ENCODE assay signal across 24 cellular contexts in the genomic region with DNA sequence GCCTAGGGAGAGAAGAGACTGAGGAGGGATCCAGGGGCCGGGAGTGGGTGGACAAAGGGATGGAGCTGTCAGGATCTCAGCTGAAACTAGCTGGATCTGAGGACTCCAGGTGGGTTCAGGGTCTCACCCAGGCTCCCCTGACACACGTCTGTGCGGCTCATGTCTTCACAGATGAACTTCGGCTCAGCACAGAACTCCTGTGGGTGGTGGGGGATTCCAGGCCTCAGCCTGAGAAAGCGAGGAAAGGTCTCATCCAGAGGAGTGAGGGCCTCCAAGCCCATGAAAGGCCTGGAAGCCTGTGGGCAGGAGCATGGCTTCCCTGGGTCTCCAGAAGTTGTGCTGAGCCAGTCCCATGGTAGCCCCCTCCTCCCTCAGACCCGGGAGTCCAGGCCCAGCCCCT. TPM values are rescaled to one million over a fixed set of nuclear protein-coding genes. Genes with fewer than 3 reads are reported as not detected.
A peak's percentile ranks its signal among the peaks of the same experiment; 100 is the strongest.
DNase-seq lines count a peak whose midpoint lies in the region; ATAC-seq, FAIRE-seq and TF ChIP-seq lines count a peak whose summit lies in the region.
"Had no signal": no experiment of that assay in that cellular context is flagged by ENCODE, and none has a peak within 500 bp of the region (broad histone marks: within the 10 kb centered on the region; RNA-seq: fewer than 3 reads in every experiment).

No MANE protein-coding gene starts in this region.

- no peak for TF ChIP-seq EP300 in A549 (IDR thresholded peaks at IDR 0.05)

- peak overlapping the region; percentile 47 for H3K27ac Mint-ChIP-seq in T-helper 17 cell

- peaks cover under 1% of the 10 kb centered on the region for H3K36me3 Mint-ChIP-seq in T-helper 17 cell (ENCODE audit: low read depth)

- no peaks in the 10 kb centered on the region for H3K27me3 Mint-ChIP-seq in T-helper 17 cell

- FAIRE-seq in A549 (lab: Jason Lieb, UNC): no peak
- FAIRE-seq: G401.6, GM19239 had no signal

- H3K4me3 ChIP-seq in A549 (no peak overlapping the region), lower lobe of right lung (no peak overlapping the region), uterus (no peak overlapping the region)
- H3K4me3 ChIP-seq: SK-N-MC had no signal

- peaks cover 4% of the 10 kb centered on the region; the same call in 1 of the 3 replicates for H3K4me1 ChIP-seq in A549
- H3K4me1 ChIP-seq in lower lobe of right lung: no peaks in the 10 kb centered on the region
- H3K4me1 ChIP-seq in uterus: no peaks in the 10 kb centered on the region

- H3K27me3 ChIP-seq in lower lobe of right lung (ENCODE audit: low read depth) (no peaks in the 10 kb centered on the region), uterus (no peaks in the 10 kb centered on the region)

- no peak for DNase-seq in A549 (ENCODE audit: low read depth in 1 of 2, low spot score in 1 of 2)
- DNase-seq in EH (ENCODE audit: low read depth): peak; percentile 6
- DNase-seq in T-helper 17 cell: no peak
- peak; percentile 14 for DNase-seq in lower lobe of right lung
- no peak for DNase-seq in germinal center (ENCODE audit: low spot score)
- DNase-seq in activated CD8-positive, alpha-beta memory T cell treated with anti-CD3 and anti-CD28 coated beads for 24 hours: no peak
- DNase-seq in uterus: no peak
- DNase-seq in stimulated activated CD4-positive, alpha-beta T cell treated with anti-CD3 and anti-CD28 coated beads, Interleukin-4, amount 100 ng/mL, for 1 hour: no peak
- DNase-seq: AML-193, DMS79 treated with DMSO at 0.1 percent for 48 hours, GOT3, KG1, MV-4-11, NCI-H187, NCI-H2107, NCI-H2227 treated with DMSO at 0.1 percent for 48 hours, NCI-H510A treated with DMSO at 0.1 percent for 48 hours, NCI-H82, OCI-M1, SHP77 had no signal

- no peak for TF ChIP-seq CTCF in A549 (IDR thresholded peaks at IDR 0.05)
- TF ChIP-seq CTCF in lower lobe of right lung (IDR thresholded peaks at IDR 0.05): no peak
- TF ChIP-seq CTCF in uterus (IDR thresholded peaks at IDR 0.05): no peak

- no peaks in the 10 kb centered on the region for H3K36me3 ChIP-seq in lower lobe of right lung
- no peaks in the 10 kb centered on the region for H3K36me3 ChIP-seq in uterus

- POLR2A ChIA-PET in A549 (lab: Yijun Ruan, JAX): interaction anchor here (0.6 to 1.2 kb wide), 4 partner anchors 40 to 340 kb away, joined by 3 to 4 read pairs (median 4); a partner anchor contains a TSS

- peaks cover 19% of the 10 kb centered on the region for H3K4me1 Mint-ChIP-seq in T-helper 17 cell

- TF ChIP-seq RAD21 in A549 (conservative IDR thresholded peaks at IDR 0.05 in 1 of 2, IDR thresholded peaks at IDR 0.05 in 1 of 2): no peak

- no peak overlapping the region for H3K4me3 Mint-ChIP-seq in T-helper 17 cell

- no peaks in the 10 kb centered on the region for H3K9me3 ChIP-seq in A549
- H3K9me3 ChIP-seq in T-helper 17 cell (ENCODE audit: control insufficient read depth, low read length, poor library complexity, severe bottlenecking): no peaks in the 10 kb centered on the region
- H3K9me3 ChIP-seq in lower lobe of right lung: no peaks in the 10 kb centered on the region
- no peaks in the 10 kb centered on the region for H3K9me3 ChIP-seq in uterus

- ATAC-seq in A549 (peak; percentile 2 to 28; a peak in 2 of 6 replicates), T-helper 17 cell (no peak), lower lobe of right lung (no peak)

- H3K27ac ChIP-seq in A549 (peak overlapping the region in 1 of 2 experiments; percentile 45; a peak in 2 of 6 replicates), lower lobe of right lung (no peak overlapping the region), uterus (no peak overlapping the region)
- H3K27ac ChIP-seq: C4-2B, SK-N-MC had no signal

- H3K4me2 ChIP-seq in A549: no peak overlapping the region

- intact Hi-C loops in lower lobe of right lung (cut with DNase I): no loop called here
- intact Hi-C loops in uterus (cut with DNase I; ENCODE audit: low total_unique reads): no loop called here

- 89% methylated on average over 6 of the region's 6 CpGs for WGBS in A549 (ENCODE audit: missing lambda C conversion rate)

- TF ChIP-seq POLR2A in A549 (IDR thresholded peaks at IDR 0.05; ENCODE audit: low read length): no peak
- TF ChIP-seq POLR2A in uterus (IDR thresholded peaks at IDR 0.05): no peak

- CTCF ChIA-PET in A549 (lab: Yijun Ruan, JAX): interaction anchor here (1.0 to 3.1 kb wide), 4 partner anchors 9 to 145 kb away, joined by 3 to 12 read pairs (median 7); no protein-coding TSS in a partner anchor

TF ChIP-seq in A549, 52 proteins besides CTCF, POLR2A, EP300 and RAD21:
- TF ChIP-seq HOXB5 (CRISPR knock-in tag; IDR thresholded peaks at IDR 0.05) (no peak), NR3C1 (IDR thresholded peaks at IDR 0.05) (no peak), NFE2L2 (conservative IDR thresholded peaks at IDR 0.05; ENCODE audit: low read length) (no peak), ESRRA (IDR thresholded peaks at IDR 0.05; ENCODE audit: borderline replicate concordance, low read length) (no peak), RNF2 (IDR thresholded peaks at IDR 0.05; ENCODE audit: borderline replicate concordance, low read depth) (no peak), CHD2 (IDR thresholded peaks at IDR 0.05; ENCODE audit: low read length, partially characterized antibody) (no peak), SREBF2 (IDR thresholded peaks at IDR 0.05) (no peak)
- TF ChIP-seq, protein P1, sequence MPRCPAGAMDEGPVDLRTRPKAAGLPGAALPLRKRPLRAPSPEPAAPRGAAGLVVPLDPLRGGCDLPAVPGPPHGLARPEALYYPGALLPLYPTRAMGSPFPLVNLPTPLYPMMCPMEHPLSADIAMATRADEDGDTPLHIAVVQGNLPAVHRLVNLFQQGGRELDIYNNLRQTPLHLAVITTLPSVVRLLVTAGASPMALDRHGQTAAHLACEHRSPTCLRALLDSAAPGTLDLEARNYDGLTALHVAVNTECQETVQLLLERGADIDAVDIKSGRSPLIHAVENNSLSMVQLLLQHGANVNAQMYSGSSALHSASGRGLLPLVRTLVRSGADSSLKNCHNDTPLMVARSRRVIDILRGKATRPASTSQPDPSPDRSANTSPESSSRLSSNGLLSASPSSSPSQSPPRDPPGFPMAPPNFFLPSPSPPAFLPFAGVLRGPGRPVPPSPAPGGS (IDR thresholded peaks at IDR 0.05): no peak
- TF ChIP-seq, protein P2, sequence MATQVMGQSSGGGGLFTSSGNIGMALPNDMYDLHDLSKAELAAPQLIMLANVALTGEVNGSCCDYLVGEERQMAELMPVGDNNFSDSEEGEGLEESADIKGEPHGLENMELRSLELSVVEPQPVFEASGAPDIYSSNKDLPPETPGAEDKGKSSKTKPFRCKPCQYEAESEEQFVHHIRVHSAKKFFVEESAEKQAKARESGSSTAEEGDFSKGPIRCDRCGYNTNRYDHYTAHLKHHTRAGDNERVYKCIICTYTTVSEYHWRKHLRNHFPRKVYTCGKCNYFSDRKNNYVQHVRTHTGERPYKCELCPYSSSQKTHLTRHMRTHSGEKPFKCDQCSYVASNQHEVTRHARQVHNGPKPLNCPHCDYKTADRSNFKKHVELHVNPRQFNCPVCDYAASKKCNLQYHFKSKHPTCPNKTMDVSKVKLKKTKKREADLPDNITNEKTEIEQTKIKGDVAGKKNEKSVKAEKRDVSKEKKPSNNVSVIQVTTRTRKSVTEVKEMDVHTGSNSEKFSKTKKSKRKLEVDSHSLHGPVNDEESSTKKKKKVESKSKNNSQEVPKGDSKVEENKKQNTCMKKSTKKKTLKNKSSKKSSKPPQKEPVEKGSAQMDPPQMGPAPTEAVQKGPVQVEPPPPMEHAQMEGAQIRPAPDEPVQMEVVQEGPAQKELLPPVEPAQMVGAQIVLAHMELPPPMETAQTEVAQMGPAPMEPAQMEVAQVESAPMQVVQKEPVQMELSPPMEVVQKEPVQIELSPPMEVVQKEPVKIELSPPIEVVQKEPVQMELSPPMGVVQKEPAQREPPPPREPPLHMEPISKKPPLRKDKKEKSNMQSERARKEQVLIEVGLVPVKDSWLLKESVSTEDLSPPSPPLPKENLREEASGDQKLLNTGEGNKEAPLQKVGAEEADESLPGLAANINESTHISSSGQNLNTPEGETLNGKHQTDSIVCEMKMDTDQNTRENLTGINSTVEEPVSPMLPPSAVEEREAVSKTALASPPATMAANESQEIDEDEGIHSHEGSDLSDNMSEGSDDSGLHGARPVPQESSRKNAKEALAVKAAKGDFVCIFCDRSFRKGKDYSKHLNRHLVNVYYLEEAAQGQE (IDR thresholded peaks at IDR 0.05): no peak
- TF ChIP-seq, protein P3, sequence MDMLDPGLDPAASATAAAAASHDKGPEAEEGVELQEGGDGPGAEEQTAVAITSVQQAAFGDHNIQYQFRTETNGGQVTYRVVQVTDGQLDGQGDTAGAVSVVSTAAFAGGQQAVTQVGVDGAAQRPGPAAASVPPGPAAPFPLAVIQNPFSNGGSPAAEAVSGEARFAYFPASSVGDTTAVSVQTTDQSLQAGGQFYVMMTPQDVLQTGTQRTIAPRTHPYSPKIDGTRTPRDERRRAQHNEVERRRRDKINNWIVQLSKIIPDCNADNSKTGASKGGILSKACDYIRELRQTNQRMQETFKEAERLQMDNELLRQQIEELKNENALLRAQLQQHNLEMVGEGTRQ (IDR thresholded peaks at IDR 0.05): no peak

RNA-seq across cellular contexts. Expression of a gene that starts 1.4 kb away (rescaled TPM):
- polyA plus RNA-seq in A549 (2011; rRNA removed) (10.0 and 12.3 TPM in 2 replicates), A549 (2017; fragmentation: RNase III; extraction: RNeasy Plus Mini Kit Qiagen cat#74134 plus additional on column Dnase treatment) (8.6 to 11.7 TPM (median 11.0 TPM) in 3 replicates)
- 10.0 and 10.2 TPM in 2 replicates for polyA plus RNA-seq in A549 (2012; cell fraction: cytosol; rRNA removed)
- polyA plus RNA-seq in A549 (2012; cell fraction: nucleus; rRNA removed): 33.2 and 34.8 TPM in 2 replicates
- 3.2 and 7.1 TPM in 2 replicates for polyA minus RNA-seq in A549 (2011; rRNA and poly(A)+ RNA removed)
- total RNA-seq in T-helper 17 cell (1 to 10 TPM; 6.8 to 9.0 TPM), lower lobe of right lung (18.2 TPM), uterus (1 to 10 TPM in 2 of 4 donors, under 1 TPM in 1, not detected in 1; 0.83 to 8.4 (median 8.2) TPM)

RNA-seq across cellular contexts. Expression of a gene that starts 30.4 kb away (rescaled TPM):
- polyA plus RNA-seq in A549 (2011; rRNA removed): not detected in 2 replicates
- polyA plus RNA-seq in A549 (2012; cell fraction: cytosol; rRNA removed): 0.19 TPM in 1 of 2 replicates, not detected in the other
- polyA plus RNA-seq in A549 (2012; cell fraction: nucleus; rRNA removed): not detected in 2 replicates
- not detected in 3 replicates for polyA plus RNA-seq in A549 (2017; fragmentation: RNase III; extraction: RNeasy Plus Mini Kit Qiagen cat#74134 plus additional on column Dnase treatment)
- not detected in 2 replicates for polyA minus RNA-seq in A549 (2011; rRNA and poly(A)+ RNA removed)
- total RNA-seq in T-helper 17 cell: not detected
- total RNA-seq in lower lobe of right lung: not detected
- total RNA-seq in uterus: 1 to 10 TPM in 1 of 4 donors, not detected in 3; 2.6 TPM

RNA-seq across cellular contexts. Expression of a gene that starts 46.1 kb away (rescaled TPM):
- polyA plus RNA-seq in A549 (2011; rRNA removed) (0.27 TPM in 1 of 2 replicates, not detected in the other), A549 (2017; fragmentation: RNase III; extraction: RNeasy Plus Mini Kit Qiagen cat#74134 plus additional on column Dnase treatment) (not detected in 3 replicates)
- 0.25 and 0.38 TPM in 2 replicates for polyA plus RNA-seq in A549 (2012; cell fraction: cytosol; rRNA removed)
- 0.29 TPM in 1 of 2 replicates, not detected in the other for polyA plus RNA-seq in A549 (2012; cell fraction: nucleus; rRNA removed)
- not detected in 2 replicates for polyA minus RNA-seq in A549 (2011; rRNA and poly(A)+ RNA removed)
- total RNA-seq in T-helper 17 cell (not detected), lower lobe of right lung (not detected), uterus (1 to 10 TPM in 2 of 4 donors, not detected in 2; 1.1 to 6.2 TPM)

Comparison
In these comparisons a context has a peak if more than half of its experiments do, and no peak if none do; other contexts are left out.
1. ATAC-seq: peak in A549 (2 of 2); none in T-helper 17 cell (single experiment) and lower lobe of right lung (0 of 2).
2. DNase-seq: peak in EH (single experiment) and lower lobe of right lung (single experiment); none in A549 (0 of 2), T-helper 17 cell (0 of 3), germinal center (single experiment), activated CD8-positive, alpha-beta memory T cell treated with anti-CD3 and anti-CD28 coated beads for 24 hours (single experiment), uterus (0 of 2) and stimulated activated CD4-positive, alpha-beta T cell treated with anti-CD3 and anti-CD28 coated beads, Interleukin-4, amount 100 ng/mL, for 1 hour (single experiment).